Comparison of ENCODE assay signal across 1 cellular context in genomic region chr7:517848-518629, GRCh38.
A peak's percentile ranks its signal among the peaks of the same experiment; 100 is the strongest.
TF ChIP-seq lines count a peak whose summit lies in the region.

No MANE protein-coding gene starts in this region.

TF ChIP-seq in HEK293, 187 proteins besides CTCF, POLR2A, EP300 and RAD21 (continued from another document):
- TF ChIP-seq PRDM2 (tag by site-specific recombination; IDR thresholded peaks at IDR 0.05; ENCODE audit: borderline replicate concordance) = no peak
- no peak for TF ChIP-seq ZNF157 (tag by site-specific recombination; IDR thresholded peaks at IDR 0.05)
- TF ChIP-seq ZNF404 (tag by site-specific recombination; IDR thresholded peaks at IDR 0.05) = no peak
- 0 out of 2 replicates have a peak, but pooled peaks have one; percentile 34 for TF ChIP-seq ZNF2 (tag by site-specific recombination; IDR thresholded peaks at IDR 0.05)
- TF ChIP-seq KLF7 (tag by site-specific recombination; IDR thresholded peaks at IDR 0.05; ENCODE audit: borderline replicate concordance) = peak; percentile 33; the same call in 1 of the 2 replicates
- TF ChIP-seq ZNF132 (tag by site-specific recombination; IDR thresholded peaks at IDR 0.05; ENCODE audit: borderline replicate concordance) = no peak
- TF ChIP-seq SALL2 (tag by site-specific recombination; IDR thresholded peaks at IDR 0.05; ENCODE audit: borderline replicate concordance) = no peak
- 0 out of 2 replicates have a peak, but pooled peaks have one; percentile 20 for TF ChIP-seq ZNF610 (tag by site-specific recombination; IDR thresholded peaks at IDR 0.05; ENCODE audit: borderline replicate concordance)
- TF ChIP-seq KLF9 (tag by site-specific recombination; IDR thresholded peaks at IDR 0.05; ENCODE audit: low read depth) = peak; percentile 28; the same call in 1 of the 2 replicates
- TF ChIP-seq ZNF48 (tag by site-specific recombination; IDR thresholded peaks at IDR 0.05) = no peak
- TF ChIP-seq ZNF488 (tag by site-specific recombination; IDR thresholded peaks at IDR 0.05) = no peak
- no peak for TF ChIP-seq ZNF211 (tag by site-specific recombination; IDR thresholded peaks at IDR 0.05; ENCODE audit: low read depth)
- no peak for TF ChIP-seq HOXA7 (CRISPR knock-in tag; IDR thresholded peaks at IDR 0.05; ENCODE audit: borderline replicate concordance)
- peak; percentile 95 for TF ChIP-seq MZF1 (tag by site-specific recombination; IDR thresholded peaks at IDR 0.05; ENCODE audit: borderline replicate concordance)
- no peak for TF ChIP-seq ZNF830 (tag by site-specific recombination; IDR thresholded peaks at IDR 0.05; ENCODE audit: low read depth)
- TF ChIP-seq ZNF518A (tag by site-specific recombination; conservative IDR thresholded peaks at IDR 0.05; ENCODE audit: low read depth) = no peak
- TF ChIP-seq ZNF596 (tag by site-specific recombination; IDR thresholded peaks at IDR 0.05) = no peak
- no peak for TF ChIP-seq ZNF530 (tag by site-specific recombination; IDR thresholded peaks at IDR 0.05; ENCODE audit: low read depth)
- peak; percentile 74 for TF ChIP-seq SCRT2 (tag by site-specific recombination; IDR thresholded peaks at IDR 0.05)
- TF ChIP-seq ZBTB26 (tag by site-specific recombination; optimal IDR thresholded peaks at IDR 0.05) = peak; percentile 79
- no peak for TF ChIP-seq ZFP37 (tag by site-specific recombination; IDR thresholded peaks at IDR 0.05)
- 0 out of 2 replicates have a peak, but pooled peaks have one; percentile 33 for TF ChIP-seq ZNF843 (tag by site-specific recombination; IDR thresholded peaks at IDR 0.05)
- peak; percentile 53; the same call in 1 of the 2 replicates for TF ChIP-seq IKZF3 (tag by site-specific recombination; IDR thresholded peaks at IDR 0.05)
- no peak for TF ChIP-seq ZNF791 (tag by site-specific recombination; IDR thresholded peaks at IDR 0.05)
- no peak for TF ChIP-seq ZNF112 (tag by site-specific recombination; IDR thresholded peaks at IDR 0.05)
- peak; percentile 95 for TF ChIP-seq ZBTB8A (tag by site-specific recombination; IDR thresholded peaks at IDR 0.05)
- no peak for TF ChIP-seq PRDM4 (tag by site-specific recombination; IDR thresholded peaks at IDR 0.05)
- TF ChIP-seq ZEB2 (tag by site-specific recombination; IDR thresholded peaks at IDR 0.05) = peak; percentile 51
- TF ChIP-seq PRDM1 (tag by site-specific recombination; IDR thresholded peaks at IDR 0.05) = 0 out of 2 replicates have a peak, but pooled peaks have one; percentile 25
- TF ChIP-seq ZNF621 (tag by site-specific recombination; IDR thresholded peaks at IDR 0.05) = no peak
- 0 out of 2 replicates have a peak, but pooled peaks have one; percentile 14 for TF ChIP-seq WT1 (tag by site-specific recombination; IDR thresholded peaks at IDR 0.05)
- TF ChIP-seq ZNF544 (tag by site-specific recombination; IDR thresholded peaks at IDR 0.05) = no peak
- no peak for TF ChIP-seq OSR2 (tag by site-specific recombination; IDR thresholded peaks at IDR 0.05)
- no peak for TF ChIP-seq ZNF645 (tag by site-specific recombination; IDR thresholded peaks at IDR 0.05)
- TF ChIP-seq PATZ1 (tag by site-specific recombination; IDR thresholded peaks at IDR 0.05) = peak; percentile 62; the same call in 1 of the 2 replicates
- no peak for TF ChIP-seq ZNF155 (tag by site-specific recombination; IDR thresholded peaks at IDR 0.05)
- TF ChIP-seq ZNF148 (tag by site-specific recombination; IDR thresholded peaks at IDR 0.05; ENCODE audit: borderline replicate concordance) = no peak
- TF ChIP-seq TRIM28 (IDR thresholded peaks at IDR 0.05; ENCODE audit: borderline replicate concordance, low read length) = no peak
- 0 out of 2 replicates have a peak, but pooled peaks have one; percentile 26 for TF ChIP-seq ZNF600 (tag by site-specific recombination; IDR thresholded peaks at IDR 0.05)
